9 cellular contexts compared by ENCODE assay signal in the genomic region with DNA sequence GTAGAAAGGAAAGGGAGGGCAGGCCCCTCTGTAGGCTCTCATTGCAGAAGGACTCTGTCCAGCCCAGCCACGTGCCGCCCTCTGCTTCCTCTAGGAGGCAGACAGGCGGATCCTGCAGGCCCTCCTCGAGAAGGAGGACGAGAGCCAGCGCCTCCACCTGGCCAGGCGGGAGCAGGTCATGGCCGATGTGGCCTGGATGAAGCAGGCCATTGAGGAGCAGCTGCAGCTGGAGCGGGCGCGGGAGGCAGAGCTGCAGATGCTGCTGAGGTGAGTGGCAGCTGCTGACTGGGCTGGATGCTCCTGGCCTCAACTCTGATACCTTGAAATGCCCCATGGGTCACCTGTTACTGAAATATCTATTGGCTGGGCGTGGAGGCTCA. TPM values are rescaled to one million over a fixed set of nuclear protein-coding genes. Genes with fewer than 3 reads are reported as not detected.
A peak's percentile ranks its signal among the peaks of the same experiment; 100 is the strongest.
DNase-seq lines count a peak whose midpoint lies in the region; ATAC-seq and TF ChIP-seq lines count a peak whose summit lies in the region.
"Had no signal": no experiment of that assay in that cellular context is flagged by ENCODE, and none has a peak within 500 bp of the region (broad histone marks: within the 10 kb centered on the region; RNA-seq: fewer than 3 reads in every experiment).

No MANE protein-coding gene starts in this region.

- no peak overlapping the region for H3K4me2 ChIP-seq in DND-41 (ENCODE audit: insufficient read depth, low read length)

- H3K27ac Mint-ChIP-seq in activated CD8-positive, alpha-beta T cell treated with anti-CD3 and anti-CD28 coated beads for 36 hours: no peak overlapping the region
- H3K27ac Mint-ChIP-seq: activated naive CD4-positive, alpha-beta T cell treated with anti-CD3 and anti-CD28 coated beads, Interleukin-2, amount 50 U/mL, for 24 hours had no signal

- H3K9me3 ChIP-seq in DND-41 (ENCODE audit: insufficient read depth, low read length, severe bottlenecking) (no peaks in the 10 kb centered on the region), liver (ENCODE audit: control insufficient read depth in 4 of 4, low read length in 3 of 4) (no peaks in the 10 kb centered on the region), spleen (no peaks in the 10 kb centered on the region)

- POLR2A ChIA-PET in activated CD8-positive, alpha-beta T cell treated with anti-CD3 and anti-CD28 coated beads for 36 hours (lab: Charles Lee): interaction anchor here (0.6 kb wide), 1 partner anchor 10 kb away, joined by 3 read pairs; no protein-coding TSS in a partner anchor

- intact Hi-C loops in activated CD8-positive, alpha-beta T cell treated with anti-CD3 and anti-CD28 coated beads for 36 hours (cut with micrococcal nuclease): no loop called here
- intact Hi-C loops in spleen (cut with DNase I; ENCODE audit: low total_unique reads): no loop called here

- peak; percentile 16 for DNase-seq in DND-41
- DNase-seq in HT1080 (ENCODE audit: low read depth): peak; percentile 68
- peak; percentile 41 for DNase-seq in activated CD8-positive, alpha-beta T cell treated with anti-CD3 and anti-CD28 coated beads for 36 hours
- DNase-seq in spleen: no peak
- DNase-seq in NCI-H1930 (lab: John Stamatoyannopoulos, UW): no peak
- DNase-seq in effector CD8-positive, alpha-beta T cell (lab: John Stamatoyannopoulos, UW): no peak
- DNase-seq in anterior cingulate cortex (lab: John Stamatoyannopoulos, UW): no peak

- H3K27me3 Mint-ChIP-seq in activated CD8-positive, alpha-beta T cell treated with anti-CD3 and anti-CD28 coated beads for 36 hours: no peaks in the 10 kb centered on the region
- H3K27me3 Mint-ChIP-seq: activated naive CD4-positive, alpha-beta T cell treated with anti-CD3 and anti-CD28 coated beads, Interleukin-2, amount 50 U/mL, for 24 hours had no signal

- no peak overlapping the region for H3K4me3 Mint-ChIP-seq in activated CD8-positive, alpha-beta T cell treated with anti-CD3 and anti-CD28 coated beads for 36 hours
- H3K4me3 Mint-ChIP-seq: activated naive CD4-positive, alpha-beta T cell treated with anti-CD3 and anti-CD28 coated beads, Interleukin-2, amount 50 U/mL, for 24 hours had no signal

- peak in 1 of 2 donors; percentile 11 for TF ChIP-seq RAD21 in liver (IDR thresholded peaks at IDR 0.05)

- TF ChIP-seq CTCF in DND-41 (IDR thresholded peaks at IDR 0.05; ENCODE audit: borderline replicate concordance, extremely low read depth, low read length, poor library complexity, severe bottlenecking): peak; percentile 44
- TF ChIP-seq CTCF in activated CD8-positive, alpha-beta T cell treated with anti-CD3 and anti-CD28 coated beads for 36 hours (IDR thresholded peaks at IDR 0.05): peak; percentile 28
- TF ChIP-seq CTCF in liver (IDR thresholded peaks at IDR 0.05; ENCODE audit: low read depth, low read length, missing input control): peak; percentile 11
- no peak for TF ChIP-seq CTCF in spleen (IDR thresholded peaks at IDR 0.05 in 8 of 11, conservative IDR thresholded peaks at IDR 0.05 in 3 of 11)

- H3K9ac ChIP-seq in DND-41 (ENCODE audit: low read depth, low read length) (no peak overlapping the region), liver (ENCODE audit: low read depth in 1 of 2, low read length in 2 of 2) (no peak overlapping the region)

- H3K4me3 ChIP-seq in DND-41 (ENCODE audit: low read depth in 1 of 2, low read length in 2 of 2): no peak overlapping the region
- no peak overlapping the region for H3K4me3 ChIP-seq in liver (ENCODE audit: low read depth in 1 of 3, low read length in 3 of 3)
- no peak overlapping the region for H3K4me3 ChIP-seq in spleen

- no peaks in the 10 kb centered on the region for H3K79me2 ChIP-seq in DND-41 (ENCODE audit: insufficient read depth, low read length)

- WGBS in liver: 69% methylated on average over 12 of the region's 12 CpGs
- 75 to 89% (median 87%) methylated on average over 4 to 12 of the region's 12 CpGs for WGBS in spleen, 5 donors

- H3K27me3 ChIP-seq in DND-41 (ENCODE audit: insufficient read depth, low read length, poor library complexity) (no peaks in the 10 kb centered on the region), liver (ENCODE audit: control insufficient read depth in 4 of 4, insufficient read depth in 4 of 4, low read length in 3 of 4) (no peaks in the 10 kb centered on the region), spleen (replicated peaks in 1 of 7) (no peaks in the 10 kb centered on the region)

- no peaks in the 10 kb centered on the region; the same call in 1 of the 2 replicates for H4K20me1 ChIP-seq in DND-41 (ENCODE audit: insufficient read depth, low read length)

- peaks cover 32% of the 10 kb centered on the region for H3K36me3 Mint-ChIP-seq in activated CD8-positive, alpha-beta T cell treated with anti-CD3 and anti-CD28 coated beads for 36 hours (ENCODE audit: low read depth)

- H3K36me3 ChIP-seq in DND-41 (ENCODE audit: insufficient read depth, low read length) (peaks cover 93% of the 10 kb centered on the region), liver (ENCODE audit: control insufficient read depth in 4 of 4, insufficient read depth in 3 of 4, low read depth in 1 of 4, low read length in 3 of 4) (peaks cover 9 to 48% (median 27%) of the 10 kb centered on the region in 4 donors), spleen (peaks cover 0 to 100% (median 91%) of the 10 kb centered on the region in 6 donors)

- TF ChIP-seq POLR2A in spleen (IDR thresholded peaks at IDR 0.05): no peak

- no peak overlapping the region for H2AFZ ChIP-seq in DND-41 (ENCODE audit: low read depth, low read length)

- ATAC-seq in DND-41 (ENCODE audit: insufficient read depth, low read depth): peak; percentile 59
- peak; percentile 67 for ATAC-seq in activated CD8-positive, alpha-beta T cell treated with anti-CD3 and anti-CD28 coated beads for 36 hours

- H3K4me1 ChIP-seq in DND-41 (ENCODE audit: insufficient read depth, low read length): no peaks in the 10 kb centered on the region
- H3K4me1 ChIP-seq in liver (ENCODE audit: control insufficient read depth in 4 of 4, insufficient read depth in 4 of 4, low read length in 3 of 4): peaks cover 4 to 12% (median 9%) of the 10 kb centered on the region in 4 donors
- H3K4me1 ChIP-seq in spleen: peaks cover 0 to 6% (median 0%) of the 10 kb centered on the region in 6 donors

- no peaks in the 10 kb centered on the region for H3K4me1 Mint-ChIP-seq in activated CD8-positive, alpha-beta T cell treated with anti-CD3 and anti-CD28 coated beads for 36 hours (ENCODE audit: low read depth)
- H3K4me1 Mint-ChIP-seq: activated naive CD4-positive, alpha-beta T cell treated with anti-CD3 and anti-CD28 coated beads, Interleukin-2, amount 50 U/mL, for 24 hours had no signal

- H3K27ac ChIP-seq in DND-41 (ENCODE audit: low read length) (no peak overlapping the region), liver (ENCODE audit: low read depth in 1 of 2, low read length in 2 of 2) (no peak overlapping the region), spleen (no peak overlapping the region)

- no peaks in the 10 kb centered on the region for H3K9me3 Mint-ChIP-seq in activated CD8-positive, alpha-beta T cell treated with anti-CD3 and anti-CD28 coated beads for 36 hours
- H3K9me3 Mint-ChIP-seq: activated naive CD4-positive, alpha-beta T cell treated with anti-CD3 and anti-CD28 coated beads, Interleukin-2, amount 50 U/mL, for 24 hours had no signal

- CTCF ChIA-PET in activated CD8-positive, alpha-beta T cell treated with anti-CD3 and anti-CD28 coated beads for 36 hours (lab: Charles Lee): interaction anchor here (0.6 kb wide), 1 partner anchor 296 kb away, joined by 3 read pairs; no protein-coding TSS in a partner anchor

TF ChIP-seq in liver, 16 proteins besides CTCF, POLR2A, EP300 and RAD21:
- TF ChIP-seq RXRA (IDR thresholded peaks at IDR 0.05) (peak in 1 of 2 donors; percentile 14), GABPA (IDR thresholded peaks at IDR 0.05 in 1 of 2, conservative IDR thresholded peaks at IDR 0.05 in 1 of 2) (no peak), TAF1 (conservative IDR thresholded peaks at IDR 0.05) (no peak), SP1 (IDR thresholded peaks at IDR 0.05) (no peak)
- TF ChIP-seq, protein P1, sequence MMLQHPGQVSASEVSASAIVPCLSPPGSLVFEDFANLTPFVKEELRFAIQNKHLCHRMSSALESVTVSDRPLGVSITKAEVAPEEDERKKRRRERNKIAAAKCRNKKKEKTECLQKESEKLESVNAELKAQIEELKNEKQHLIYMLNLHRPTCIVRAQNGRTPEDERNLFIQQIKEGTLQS (IDR thresholded peaks at IDR 0.05): no peak

RNA-seq across cellular contexts. Expression of a gene that starts 10.9 kb away (rescaled TPM):
- 8.7 and 11.1 TPM in 2 replicates for total RNA-seq in HT1080 (2014; rRNA removed; shearing (Covaris generic))
- polyA plus RNA-seq in HT1080 (2015; cell fraction: cytosol; rRNA removed): 11.7 and 16.3 TPM in 2 replicates
- polyA plus RNA-seq in HT1080 (2015; cell fraction: nucleus; rRNA removed): 23.0 and 27.6 TPM in 2 replicates
- 10 to 100 TPM; 19.9 to 21.0 TPM for total RNA-seq in activated CD8-positive, alpha-beta T cell treated with anti-CD3 and anti-CD28 coated beads for 36 hours
- total RNA-seq in liver (1 to 10 TPM; 5.4 to 9.8 TPM), spleen (10 to 100 TPM; 21.8 to 35.9 (median 29.0) TPM)
- polyA plus RNA-seq in liver (1 to 10 TPM; 5.0 to 5.1 TPM), spleen (10 to 100 TPM in 1 of 3 donors, 1 to 10 TPM in 2; 7.3 to 12.5 (median 7.6) TPM)

RNA-seq across cellular contexts. Expression of a gene that starts 30.6 kb away (rescaled TPM):
- total RNA-seq in HT1080 (2014; rRNA removed; shearing (Covaris generic)): 61.4 and 76.5 TPM in 2 replicates
- 51.4 and 55.5 TPM in 2 replicates for polyA plus RNA-seq in HT1080 (2015; cell fraction: cytosol; rRNA removed)
- 12.8 and 15.3 TPM in 2 replicates for polyA plus RNA-seq in HT1080 (2015; cell fraction: nucleus; rRNA removed)
- total RNA-seq in activated CD8-positive, alpha-beta T cell treated with anti-CD3 and anti-CD28 coated beads for 36 hours: 10 to 100 TPM; 19.9 to 21.2 TPM
- 1 to 10 TPM; 8.5 TPM for total RNA-seq in liver
- 10 to 100 TPM in 1 of 2 donors, 1 to 10 TPM in 1; 9.0 to 12.8 TPM for polyA plus RNA-seq in liver
- total RNA-seq in spleen: 10 to 100 TPM; 25.6 to 45.5 (median 35.0) TPM
- 10 to 100 TPM; 26.3 to 31.5 (median 30.3) TPM for polyA plus RNA-seq in spleen

Comparison
In these comparisons a context has a peak if more than half of its experiments do, and no peak if none do; other contexts are left out.
1. DNase-seq: peak in DND-41 (single experiment), HT1080 (single experiment) and activated CD8-positive, alpha-beta T cell treated with anti-CD3 and anti-CD28 coated beads for 36 hours (single experiment); none in spleen (single experiment), NCI-H1930 (0 of 2), effector CD8-positive, alpha-beta T cell (single experiment) and anterior cingulate cortex (0 of 58).
2. CTCF ChIP-seq: peak in DND-41 (single experiment), activated CD8-positive, alpha-beta T cell treated with anti-CD3 and anti-CD28 coated beads for 36 hours (single experiment) and liver (single experiment); none in spleen (0 of 11).